8 cellular contexts compared by ENCODE assay signal in genomic region chr20:34522969-34523871, GRCh38. TPM values are rescaled to one million over a fixed set of nuclear protein-coding genes. Genes with fewer than 3 reads are reported as not detected.
A peak's percentile ranks its signal among the peaks of the same experiment; 100 is the strongest.
DNase-seq lines count a peak whose midpoint lies in the region; ATAC-seq, FAIRE-seq and TF ChIP-seq lines count a peak whose summit lies in the region.

No MANE protein-coding gene starts in this region.

- peak in 4 of 5 donors; percentile 31 to 40 (median 33) for DNase-seq in CD4-positive, alpha-beta memory T cell
- DNase-seq in HT-29 (ENCODE audit: low spot score) (peak; percentile 96), SK-N-DZ (ENCODE audit: low spot score) (peak; percentile 65), adrenal gland (peak; percentile 51 to 85 (median 66)), hepatocyte (ENCODE audit: low spot score) (peak; percentile 79), small intestine (peak; percentile 67), epidermal melanocyte (ENCODE audit: insufficient read length, low spot score) (no peak)

- no peaks in the 10 kb centered on the region for H3K9me3 Mint-ChIP-seq in CD4-positive, alpha-beta memory T cell

- no peaks in the 10 kb centered on the region for H3K27me3 ChIP-seq in CD4-positive, alpha-beta memory T cell (ENCODE audit: insufficient read depth, low read length)
- H3K27me3 ChIP-seq in adrenal gland (no peaks in the 10 kb centered on the region), hepatocyte (no peaks in the 10 kb centered on the region), small intestine (ENCODE audit: control insufficient read depth in 2 of 2, insufficient read depth in 2 of 2, low read length in 2 of 2) (no peaks in the 10 kb centered on the region)

- ATAC-seq in GM21723 (IDR thresholded peaks at IDR 0.05; ENCODE audit: unreplicated experiment) = no peak

- peak overlapping the region; percentile 41 for H3K4me2 ChIP-seq in hepatocyte

- H3K27ac Mint-ChIP-seq in CD4-positive, alpha-beta memory T cell = peak overlapping the region in 6 of 7 donors; percentile 29 to 77 (median 66)

- TF ChIP-seq CTCF in adrenal gland (IDR thresholded peaks at IDR 0.05) (peak; percentile 32 to 68 (median 61)), hepatocyte (IDR thresholded peaks at IDR 0.05; ENCODE audit: poor library complexity) (peak; percentile 62)

- H3K27ac ChIP-seq in CD4-positive, alpha-beta memory T cell (ENCODE audit: low read depth, low read length) = no peak overlapping the region
- H3K27ac ChIP-seq in adrenal gland (peak overlapping the region in 4 of 5 donors; percentile 6 to 73 (median 66)), hepatocyte (peak overlapping the region; percentile 74), small intestine (ENCODE audit: low read depth in 1 of 2, low read length in 1 of 2) (peak overlapping the region; percentile 56 to 62)

- no peaks in the 10 kb centered on the region for H3K9me2 ChIP-seq in hepatocyte (replicated peaks; ENCODE audit: insufficient read depth)

- intact Hi-C loops in CD4-positive, alpha-beta memory T cell (cut with micrococcal nuclease) = loop anchor here (1.0 kb wide), 1 partner anchor 211 kb away; no protein-coding TSS in a partner anchor
- intact Hi-C loops in adrenal gland (cut with DNase I) = loop anchor here in 1 of 2 donors (10.0 kb wide), 1 partner anchor 208 kb away; no protein-coding TSS in a partner anchor

- peaks cover 34 to 65% (median 47%) of the 10 kb centered on the region in 4 donors for H3K4me1 Mint-ChIP-seq in CD4-positive, alpha-beta memory T cell

- 32 to 39% (median 37%) methylated on average over 14 to 17 of the region's 17 CpGs for WGBS in adrenal gland, 4 donors
- 57% methylated on average over 17 of the region's 17 CpGs for WGBS in hepatocyte (ENCODE audit: low lambda C conversion rate, missing lambda C conversion rate)
- 30 to 45% (median 44%) methylated on average over 17 of the region's 17 CpGs for WGBS in small intestine, 3 donors

- peaks cover 83% of the 10 kb centered on the region for H3K79me2 ChIP-seq in hepatocyte

- CTCF ChIA-PET in CD4-positive, alpha-beta memory T cell (lab: Charles Lee; ENCODE audit: partially characterized antibody) = interaction anchor here (0.6 to 2.8 kb wide), 4 partner anchors 11 to 211 kb away, joined by 3 to 25 read pairs (median 4); no protein-coding TSS in a partner anchor

- POLR2A ChIA-PET in CD4-positive, alpha-beta memory T cell (lab: Charles Lee; ENCODE audit: partially characterized antibody) = interaction anchor here (0.8 to 1.6 kb wide), 2 partner anchors 8 to 10 kb away, joined by 3 read pairs; no protein-coding TSS in a partner anchor

- H3K36me3 ChIP-seq in CD4-positive, alpha-beta memory T cell (ENCODE audit: insufficient read depth, low read length) = peaks cover 22% of the 10 kb centered on the region
- H3K36me3 ChIP-seq in adrenal gland (replicated peaks in 1 of 2) (peaks cover 0 to 20% of the 10 kb centered on the region in 2 donors), hepatocyte (replicated peaks; ENCODE audit: insufficient read depth, low read depth) (no peaks in the 10 kb centered on the region), small intestine (ENCODE audit: control insufficient read depth in 2 of 2, insufficient read depth in 2 of 2, low read length in 2 of 2) (peaks cover 6 to 8% of the 10 kb centered on the region in 2 donors)

- no peak overlapping the region for H3K4me3 ChIP-seq in CD4-positive, alpha-beta memory T cell (ENCODE audit: low read length in 2 of 2)
- no peak overlapping the region for H3K4me3 ChIP-seq in adrenal gland
- no peak overlapping the region for H3K4me3 ChIP-seq in hepatocyte
- H3K4me3 ChIP-seq in small intestine (ENCODE audit: low read depth in 1 of 2, low read length in 2 of 2) = no peak overlapping the region

- FAIRE-seq in small intestine (lab: Jason Lieb, UNC) = no peak

- TF ChIP-seq POLR2A in adrenal gland (IDR thresholded peaks at IDR 0.05) = no peak

- no peak overlapping the region for H2AFZ ChIP-seq in hepatocyte

- H4K20me1 ChIP-seq in hepatocyte (ENCODE audit: insufficient read depth, poor library complexity, severe bottlenecking) = peaks cover 38% of the 10 kb centered on the region

- H3K36me3 Mint-ChIP-seq in CD4-positive, alpha-beta memory T cell = peaks cover 27 to 57% of the 10 kb centered on the region in 2 donors

- H3K9me3 ChIP-seq in CD4-positive, alpha-beta memory T cell (ENCODE audit: control insufficient read depth in 1 of 2, low read length in 2 of 2) = no peaks in the 10 kb centered on the region
- no peaks in the 10 kb centered on the region for H3K9me3 ChIP-seq in adrenal gland (replicated peaks in 1 of 3)
- H3K9me3 ChIP-seq in hepatocyte (ENCODE audit: low read depth) = no peaks in the 10 kb centered on the region
- H3K9me3 ChIP-seq in small intestine (ENCODE audit: control insufficient read depth, low read depth) = no peaks in the 10 kb centered on the region

- H3K4me1 ChIP-seq in CD4-positive, alpha-beta memory T cell (ENCODE audit: insufficient read depth, low read length) = peaks cover 41% of the 10 kb centered on the region
- peaks cover 37 to 68% of the 10 kb centered on the region in 2 donors for H3K4me1 ChIP-seq in adrenal gland (replicated peaks in 1 of 2)
- H3K4me1 ChIP-seq in hepatocyte (ENCODE audit: insufficient read depth) = peaks cover 34% of the 10 kb centered on the region
- peaks cover 3 to 7% of the 10 kb centered on the region in 2 donors for H3K4me1 ChIP-seq in small intestine (ENCODE audit: control insufficient read depth in 2 of 2, insufficient read depth in 1 of 2, low read depth in 1 of 2, low read length in 1 of 2)

- no peaks in the 10 kb centered on the region for H3K27me3 Mint-ChIP-seq in CD4-positive, alpha-beta memory T cell

- H3K4me3 Mint-ChIP-seq in CD4-positive, alpha-beta memory T cell = peak overlapping the region in 2 of 8 donors; percentile 7 to 55

RNA-seq across cellular contexts. Expression of gene DYNLRB1, which starts 7.0 kb away (rescaled TPM):
- total RNA-seq in CD4-positive, alpha-beta memory T cell = 10 to 100 TPM; 75.5 to 81.0 TPM
- 100 to 1,000 TPM; 237 to 311 TPM for polyA plus RNA-seq in CD4-positive, alpha-beta memory T cell
- 392 and 436 TPM in 2 replicates for total RNA-seq in HT-29 (2014; rRNA removed; shearing (Covaris generic))
- 229 and 266 TPM in 2 replicates for polyA plus RNA-seq in SK-N-DZ (2014; cell fraction: cytosol; rRNA removed)
- 134 and 157 TPM in 2 replicates for polyA plus RNA-seq in SK-N-DZ (2014; cell fraction: nucleus; rRNA removed)
- total RNA-seq in adrenal gland (100 to 1,000 TPM; 145 to 404 (median 203) TPM), hepatocyte (103 and 147 TPM in 2 replicates)
- polyA plus RNA-seq in adrenal gland (100 to 1,000 TPM; 433 to 586 (median 473) TPM), hepatocyte (224 and 228 TPM in 2 replicates), small intestine (100 to 1,000 TPM; 147 to 306 (median 260) TPM)

RNA-seq across cellular contexts. Expression of gene MAP1LC3A, which starts 35.3 kb away (rescaled TPM):
- total RNA-seq in CD4-positive, alpha-beta memory T cell = 1 to 10 TPM; 2.1 to 2.8 TPM
- 1 to 10 TPM; 3.7 to 7.9 TPM for polyA plus RNA-seq in CD4-positive, alpha-beta memory T cell
- total RNA-seq in HT-29 (2014; rRNA removed; shearing (Covaris generic)) = 9.3 and 12.6 TPM in 2 replicates
- polyA plus RNA-seq in SK-N-DZ (2014; cell fraction: cytosol; rRNA removed) = 4.6 and 8.0 TPM in 2 replicates
- 5.8 and 7.6 TPM in 2 replicates for polyA plus RNA-seq in SK-N-DZ (2014; cell fraction: nucleus; rRNA removed)
- 10 to 100 TPM; 12.6 to 83.3 (median 40.9) TPM for total RNA-seq in adrenal gland
- polyA plus RNA-seq in adrenal gland = 100 to 1,000 TPM in 2 of 3 donors, 1 to 10 TPM in 1; 5.6 to 139 (median 118) TPM
- total RNA-seq in hepatocyte = 28.1 and 32.1 TPM in 2 replicates
- 77.1 and 81.8 TPM in 2 replicates for polyA plus RNA-seq in hepatocyte
- 10 to 100 TPM; 49.4 to 83.6 (median 57.8) TPM for polyA plus RNA-seq in small intestine
